ENCODE assay signal across 36 cellular contexts in the genomic region with DNA sequence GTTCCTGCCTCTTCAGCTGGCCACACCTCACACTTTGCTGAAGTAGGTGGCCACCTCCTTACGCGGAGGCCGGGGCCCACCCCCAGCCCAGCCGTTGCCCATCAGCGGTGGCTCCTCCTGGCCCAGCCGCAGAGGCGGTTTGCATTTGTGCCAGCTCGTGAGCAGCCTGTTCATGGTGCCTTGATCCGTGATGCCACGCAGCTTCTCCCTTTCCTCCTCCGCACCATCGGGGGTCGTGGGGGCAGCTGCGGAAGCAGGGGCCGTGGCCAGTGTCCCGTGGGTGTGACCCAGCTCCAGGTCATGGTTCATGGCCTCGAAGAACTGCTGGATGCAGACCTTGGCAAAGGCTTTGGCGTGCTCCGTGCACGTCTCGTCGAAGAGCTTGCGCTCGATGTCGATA. TPM values are rescaled to one million over a fixed set of nuclear protein-coding genes. Genes with fewer than 3 reads are reported as not detected.
"Had no signal": no experiment of that assay in that cellular context is flagged by ENCODE, and none has a peak within 500 bp of the region (broad histone marks: within the 10 kb centered on the region; RNA-seq: fewer than 3 reads in every experiment).

No MANE protein-coding gene starts in this region.

- H3K4me3 Mint-ChIP-seq: immature natural killer cell; naive thymus-derived CD4-positive, alpha-beta T cell; natural killer cell treated with Interleukin-12 subunit alpha and Interleukin-12 subunit beta and Interleukin-15 and Interleukin-18, amount 100 ng/mL, for 72 hours; stimulated activated memory B cell treated with anti-CD40 and anti-IgM and Interleukin-4, amounts not matched to agents 10 μg/mL and 1 μg/mL and 100 μg/mL, for 72 hours; stimulated activated naive CD8-positive, alpha-beta T cell treated with anti-CD3 and anti-CD28 coated beads, Interleukin-15, amount 100 ng/mL, for 72 hours; type B pancreatic cell had no signal

- H3K79me2 ChIP-seq: parathyroid adenoma had no signal

- H3K9me3 Mint-ChIP-seq: immature natural killer cell; natural killer cell treated with Interleukin-12 subunit alpha and Interleukin-12 subunit beta and Interleukin-15 and Interleukin-18, amount 100 ng/mL, for 72 hours; stimulated activated memory B cell treated with anti-CD40 and anti-IgM and Interleukin-4, amounts not matched to agents 10 μg/mL and 1 μg/mL and 100 μg/mL, for 72 hours; stimulated activated naive CD8-positive, alpha-beta T cell treated with anti-CD3 and anti-CD28 coated beads, Interleukin-15, amount 100 ng/mL, for 72 hours; type B pancreatic cell had no signal

- ATAC-seq: left colon; left lung; mucosa of descending colon; naive thymus-derived CD4-positive, alpha-beta T cell; natural killer cell treated with Interleukin-12 subunit alpha and Interleukin-12 subunit beta and Interleukin-15 and Interleukin-18, amount 100 ng/mL, for 72 hours; psoas muscle; right lobe of liver; stimulated activated memory B cell treated with anti-CD40 and anti-IgM and Interleukin-4, amounts not matched to agents 10 μg/mL and 1 μg/mL and 100 μg/mL, for 72 hours; stimulated activated naive CD8-positive, alpha-beta T cell treated with anti-CD3 and anti-CD28 coated beads, Interleukin-15, amount 100 ng/mL, for 72 hours had no signal

- DNase-seq: hypothalamus; immature natural killer cell; kidney; left colon; midbrain; mucosa of descending colon; naive thymus-derived CD4-positive, alpha-beta T cell; nucleus accumbens; right lobe of liver; stimulated activated CD4-positive, alpha-beta T cell treated with anti-CD3 and anti-CD28 coated beads, Interleukin-1b, Interleukin-23, amount 100 ng/mL, for 48 hours; stimulated activated CD4-positive, alpha-beta T cell treated with anti-CD3 and anti-CD28 coated beads, Interleukin-2, amount 100 ng/mL, for 48 hours; stimulated activated CD4-positive, alpha-beta T cell treated with anti-CD3 and anti-CD28 coated beads, Interleukin-4, amount 100 ng/mL, for 4 hours; stimulated activated CD8-positive, alpha-beta memory T cell treated with anti-CD3 and anti-CD28 coated beads, Interleukin-4, amount 100 ng/mL, for 48 hours; stimulated activated naive CD4-positive, alpha-beta T cell treated with Interleukin-2 at 50 U/mL for 16 hours; stimulated activated naive CD8-positive, alpha-beta T cell treated with anti-CD3 and anti-CD28 coated beads, Interleukin-15, amount 100 ng/mL, for 72 hours; substantia nigra; uterus had no signal

- FAIRE-seq: islet of Langerhans, kidney had no signal

- H3K27ac ChIP-seq: left lung, parathyroid adenoma, psoas muscle, right lobe of liver, tibial nerve, uterus had no signal

- H3K27ac Mint-ChIP-seq: natural killer cell treated with Interleukin-12 subunit alpha and Interleukin-12 subunit beta and Interleukin-15 and Interleukin-18, amount 100 ng/mL, for 72 hours; type B pancreatic cell had no signal

- H3K36me3 Mint-ChIP-seq: natural killer cell treated with Interleukin-12 subunit alpha and Interleukin-12 subunit beta and Interleukin-15 and Interleukin-18, amount 100 ng/mL, for 72 hours; type B pancreatic cell had no signal

- H2AFZ ChIP-seq: parathyroid adenoma had no signal

- H3K27me3 Mint-ChIP-seq: naive thymus-derived CD4-positive, alpha-beta T cell; natural killer cell treated with Interleukin-12 subunit alpha and Interleukin-12 subunit beta and Interleukin-15 and Interleukin-18, amount 100 ng/mL, for 72 hours; stimulated activated memory B cell treated with anti-CD40 and anti-IgM and Interleukin-4, amounts not matched to agents 10 μg/mL and 1 μg/mL and 100 μg/mL, for 72 hours; stimulated activated naive CD8-positive, alpha-beta T cell treated with anti-CD3 and anti-CD28 coated beads, Interleukin-15, amount 100 ng/mL, for 72 hours; type B pancreatic cell had no signal

- H3K27me3 ChIP-seq: right lobe of liver, tibial nerve, uterus had no signal

- H3K4me3 ChIP-seq: left lung, lung, mucosa of descending colon, psoas muscle, right lobe of liver, smooth muscle cell, tibial nerve, uterus had no signal

- H3K4me2 ChIP-seq: smooth muscle cell had no signal

- H3K9ac ChIP-seq: parathyroid adenoma had no signal

- H3K9me3 ChIP-seq: left lung, mucosa of descending colon, psoas muscle, right lobe of liver, tibial nerve, uterus had no signal

- H3K4me1 ChIP-seq: right lobe of liver had no signal

- H3K36me3 ChIP-seq: right lobe of liver, uterus had no signal

RNA-seq across cellular contexts. Expression of a gene that starts 3.1 kb away (rescaled TPM):
- polyA plus RNA-seq: neural cell had no signal

RNA-seq across cellular contexts. Expression of a gene that starts 3.5 kb away (rescaled TPM):
- total RNA-seq: kidney; left colon; left lung; lower leg skin; lung; mesenteric fat pad; mucosa of descending colon; myocyte; naive thymus-derived CD4-positive, alpha-beta T cell; natural killer cell treated with Interleukin-12 subunit alpha and Interleukin-12 subunit beta and Interleukin-15 and Interleukin-18, amount 100 ng/mL, for 72 hours; osteocyte; posterior vena cava; psoas muscle; right lobe of liver; skeletal muscle tissue; smooth muscle cell; temporal lobe; tibial nerve; ureter; uterus had no signal
- polyA plus RNA-seq: lung; naive thymus-derived CD4-positive, alpha-beta T cell; neural cell; psoas muscle had no signal

RNA-seq across cellular contexts. Expression of a gene that starts 23.8 kb away (rescaled TPM):
- total RNA-seq: kidney; left colon; lower leg skin; mesenteric fat pad; mucosa of descending colon; myocyte; naive thymus-derived CD4-positive, alpha-beta T cell; natural killer cell treated with Interleukin-12 subunit alpha and Interleukin-12 subunit beta and Interleukin-15 and Interleukin-18, amount 100 ng/mL, for 72 hours; osteocyte; posterior vena cava; psoas muscle; right lobe of liver; skeletal muscle tissue; smooth muscle cell; temporal lobe; tibial nerve; ureter; uterus had no signal
- polyA plus RNA-seq: immature natural killer cell; naive thymus-derived CD4-positive, alpha-beta T cell; neural cell; psoas muscle; smooth muscle cell had no signal
